Comparison of ENCODE assay signal across 8 cellular contexts in genomic region chr14:79278798-79279644, GRCh38.
DNase-seq lines count a peak whose midpoint lies in the region; ATAC-seq and TF ChIP-seq lines count a peak whose summit lies in the region.

No MANE protein-coding gene starts in this region.

- peaks cover 6% of the 10 kb centered on the region for H3K27me3 ChIP-seq in kidney epithelial cell (ENCODE audit: control insufficient read depth, insufficient read depth, low read length)
- H3K27me3 ChIP-seq in spleen (replicated peaks in 1 of 7) = peaks cover 0 to 60% (median 25%) of the 10 kb centered on the region in 7 donors

- TF ChIP-seq CTCF in AG04449 (IDR thresholded peaks at IDR 0.05; ENCODE audit: insufficient read depth, low read length, missing control alignments) (no peak), coronary artery (IDR thresholded peaks at IDR 0.05) (no peak), kidney epithelial cell (IDR thresholded peaks at IDR 0.05; ENCODE audit: insufficient read depth, low read length, poor library complexity, severe bottlenecking) (no peak), spleen (IDR thresholded peaks at IDR 0.05 in 8 of 11, conservative IDR thresholded peaks at IDR 0.05 in 3 of 11) (no peak)

- DNase-seq in AG04449 (ENCODE audit: low read depth, low spot score) (peak; percentile 54), HCEC 1CT (peak; percentile 75), NCI-H524 treated with DMSO at 0.1 percent for 48 hours (lab: John Stamatoyannopoulos, UW) (peak; percentile 93), coronary artery (ENCODE audit: low spot score) (peak; percentile 87), kidney epithelial cell (ENCODE audit: low read depth) (peak; percentile 76), spleen (no peak)
- no peak for DNase-seq in activated CD8-positive, alpha-beta memory T cell treated with anti-CD3 and anti-CD28 coated beads, Interleukin-2, amount 50 U/mL, for 4 hours

- H3K4me1 ChIP-seq in spleen = peaks cover 0 to 18% (median 2%) of the 10 kb centered on the region in 6 donors

- POLR2A ChIA-PET in AG04449 (lab: Yijun Ruan, JAX) = no interaction called here

- H3K36me3 ChIP-seq in kidney epithelial cell (ENCODE audit: control insufficient read depth, insufficient read depth, low read length) = no peaks in the 10 kb centered on the region
- H3K36me3 ChIP-seq in spleen = no peaks in the 10 kb centered on the region

- no peaks in the 10 kb centered on the region for H3K9me3 ChIP-seq in spleen

- no peak for TF ChIP-seq POLR2A in spleen (IDR thresholded peaks at IDR 0.05)

- H3K4me3 ChIP-seq in AG04449 (ENCODE audit: low read depth, low read length) (peak overlapping the region; percentile 77), coronary artery (peak overlapping the region; percentile 70), kidney epithelial cell (ENCODE audit: low read depth, low read length) (peak overlapping the region; percentile 47), spleen (peak overlapping the region; percentile 25 to 64 (median 37))

- CTCF ChIA-PET in AG04449 (lab: Yijun Ruan, JAX) = no interaction called here

- intact Hi-C loops in spleen (cut with DNase I; ENCODE audit: low total_unique reads) = no loop called here

- ATAC-seq in HG03097 (IDR thresholded peaks at IDR 0.05; ENCODE audit: low FRiP score, unreplicated experiment) = no peak

- H3K27ac ChIP-seq in coronary artery (peak overlapping the region in 1 of 2 donors; percentile 24), spleen (peak overlapping the region in 5 of 8 donors; percentile 4 to 45 (median 32))

- WGBS in spleen, 5 donors = 3 to 9% (median 4%) methylated on average over 43 to 67 of the region's 67 CpGs

Comparison
In these comparisons a context has a peak if more than half of its experiments do, and no peak if none do; other contexts are left out.
1. DNase-seq: peak in AG04449 (single experiment), HCEC 1CT (single experiment), NCI-H524 treated with DMSO at 0.1 percent for 48 hours (single experiment), coronary artery (single experiment) and kidney epithelial cell (single experiment); none in spleen (single experiment) and activated CD8-positive, alpha-beta memory T cell treated with anti-CD3 and anti-CD28 coated beads, Interleukin-2, amount 50 U/mL, for 4 hours (single experiment).
2. Peak in every context shown above with its lines, with median percentiles within 50 percentile points of each other: H3K4me3 ChIP-seq.